In the genomic region with DNA sequence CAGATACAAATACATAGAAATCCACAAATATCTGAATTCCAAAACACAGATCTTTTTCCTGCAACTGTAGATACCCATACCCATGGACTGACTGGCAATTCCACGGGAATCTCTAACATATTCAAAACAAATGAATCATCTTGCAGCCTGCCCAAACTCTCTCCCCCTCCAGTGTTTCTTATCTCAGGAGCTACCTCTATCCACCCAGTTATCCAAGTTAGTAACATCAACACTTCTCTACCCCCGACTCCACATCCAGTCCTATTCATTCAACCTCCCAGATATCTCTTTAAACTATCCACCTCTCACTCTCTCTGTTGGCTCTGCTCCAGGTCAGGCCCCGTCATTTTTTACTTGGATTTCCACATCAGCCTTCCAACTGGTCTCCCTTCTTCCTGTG, we compare ENCODE assay signal across 16 cellular contexts. TPM values are rescaled to one million over a fixed set of nuclear protein-coding genes. Genes with fewer than 3 reads are reported as not detected.
A peak's percentile ranks its signal among the peaks of the same experiment; 100 is the strongest.
DNase-seq lines count a peak whose midpoint lies in the region; ATAC-seq and TF ChIP-seq lines count a peak whose summit lies in the region.
"Had no signal": no experiment of that assay in that cellular context is flagged by ENCODE, and none has a peak within 500 bp of the region (broad histone marks: within the 10 kb centered on the region; RNA-seq: fewer than 3 reads in every experiment).

No MANE protein-coding gene starts in this region.

- TF ChIP-seq CTCF in fibroblast of pulmonary artery (IDR thresholded peaks at IDR 0.05; ENCODE audit: low read length, missing control alignments) = no peak

- peak; percentile 26 for DNase-seq in left cardiac atrium
- no peak for DNase-seq in Right ventricle myocardium superior
- peak; percentile 54 for DNase-seq in amniotic epithelial cell (ENCODE audit: low read depth)
- DNase-seq in fibroblast of pulmonary artery (ENCODE audit: low read depth) = peak; percentile 14
- DNase-seq in NCI-H774 (lab: John Stamatoyannopoulos, UW) = no peak
- DNase-seq in activated effector memory CD4-positive, alpha-beta T cell treated with anti-CD3 and anti-CD28 coated beads, Interleukin-2, amount 50 U/mL, for 16 hours = no peak
- DNase-seq in left lobe of liver (ENCODE audit: low spot score) = no peak
- DNase-seq: 8988T; CD4-positive, alpha-beta memory T cell; DMS79 treated with DMSO at 0.1 percent for 48 hours; EL; H9 had no signal

- no peak overlapping the region for H3K4me3 ChIP-seq in fibroblast of pulmonary artery (replicated peaks; ENCODE audit: low read depth, low read length)
- H3K4me3 ChIP-seq: BLaER1, GM12878 had no signal

- intact Hi-C loops in left cardiac atrium (cut with DNase I) = no loop called here
- intact Hi-C loops in Right ventricle myocardium superior (cut with DNase I) = no loop called here

- peak; percentile 44 to 96 for ATAC-seq in left cardiac atrium
- ATAC-seq in Right ventricle myocardium superior (ENCODE audit: poor library complexity) = no peak
- no peak for ATAC-seq in left lobe of liver
- ATAC-seq: GM12878 had no signal

RNA-seq across cellular contexts. Expression of a gene that starts 6.7 kb away (rescaled TPM):
- under 1 TPM; 0.08 to 0.29 TPM for total RNA-seq in left cardiac atrium
- not detected for total RNA-seq in Right ventricle myocardium superior
- not detected for total RNA-seq in left lobe of liver
- total RNA-seq: CD4-positive, alpha-beta memory T cell; G401; GM12878; HT-29 had no signal

Comparison
In these comparisons a context has a peak if more than half of its experiments do, and no peak if none do; other contexts are left out.
1. ATAC-seq: peak in left cardiac atrium (2 of 2); none in Right ventricle myocardium superior (single experiment) and left lobe of liver (single experiment).
2. DNase-seq: peak in left cardiac atrium (single experiment), amniotic epithelial cell (single experiment) and fibroblast of pulmonary artery (single experiment); none in Right ventricle myocardium superior (single experiment), NCI-H774 (single experiment), activated effector memory CD4-positive, alpha-beta T cell treated with anti-CD3 and anti-CD28 coated beads, Interleukin-2, amount 50 U/mL, for 16 hours (single experiment) and left lobe of liver (single experiment).